In genomic region chr17:75130059-75130631, GRCh38 we compare ENCODE assay signal across 6 cellular contexts. TPM values are rescaled to one million over a fixed set of nuclear protein-coding genes. Genes with fewer than 3 reads are reported as not detected.
A peak's percentile ranks its signal among the peaks of the same experiment; 100 is the strongest.
DNase-seq lines count a peak whose midpoint lies in the region; ATAC-seq and TF ChIP-seq lines count a peak whose summit lies in the region.

No MANE protein-coding gene starts in this region.

- no peaks in the 10 kb centered on the region for H3K9me3 Mint-ChIP-seq in HFFc6
- no peaks in the 10 kb centered on the region for H3K9me3 Mint-ChIP-seq in brain
- no peaks in the 10 kb centered on the region for H3K9me3 Mint-ChIP-seq in osteocyte (ENCODE audit: unreplicated experiment)

- ATAC-seq in GM21717 (IDR thresholded peaks at IDR 0.05; ENCODE audit: unreplicated experiment), result no peak
- ATAC-seq in HG02870 (IDR thresholded peaks at IDR 0.05; ENCODE audit: unreplicated experiment), result no peak

- TF ChIP-seq CTCF in HFFc6 (IDR thresholded peaks at IDR 0.05) (no peak; the same call in 1 of the 2 replicates), brain (conservative IDR thresholded peaks at IDR 0.05) (no peak), osteocyte (IDR thresholded peaks at IDR 0.05) (no peak)

- peaks cover 8% of the 10 kb centered on the region for H3K4me1 Mint-ChIP-seq in HFFc6 (ENCODE audit: low read depth)
- H3K4me1 Mint-ChIP-seq in brain, result peaks cover 14% of the 10 kb centered on the region
- peaks cover 12% of the 10 kb centered on the region for H3K4me1 Mint-ChIP-seq in osteocyte (ENCODE audit: unreplicated experiment)

- DNase-seq in HFFc6 (no peak), osteocyte (ENCODE audit: extremely low spot score, unreplicated experiment) (no peak), inferior parietal cortex (ENCODE audit: extremely low spot score) (no peak)

- H3K27me3 Mint-ChIP-seq in HFFc6 (ENCODE audit: insufficient read depth), result peaks cover 6% of the 10 kb centered on the region; the same call in 1 of the 2 replicates
- no peaks in the 10 kb centered on the region for H3K27me3 Mint-ChIP-seq in brain
- H3K27me3 Mint-ChIP-seq in osteocyte (ENCODE audit: unreplicated experiment), result no peaks in the 10 kb centered on the region

- H3K27ac Mint-ChIP-seq in HFFc6 (peak overlapping the region; percentile 78; the same call in 1 of the 2 replicates), brain (peak overlapping the region; percentile 70 to 97 (median 96)), osteocyte (ENCODE audit: unreplicated experiment) (peak overlapping the region; percentile 88)

- peak overlapping the region; percentile 86 for H3K4me3 Mint-ChIP-seq in HFFc6
- peak overlapping the region; percentile 87 to 95 (median 89) for H3K4me3 Mint-ChIP-seq in brain
- peak overlapping the region; percentile 88 for H3K4me3 Mint-ChIP-seq in osteocyte (ENCODE audit: unreplicated experiment)

- H3K36me3 Mint-ChIP-seq in HFFc6 (ENCODE audit: low read depth) (peaks cover 8% of the 10 kb centered on the region; the same call in 1 of the 2 replicates), brain (peaks cover 4% of the 10 kb centered on the region), osteocyte (ENCODE audit: unreplicated experiment) (peaks cover 4% of the 10 kb centered on the region)

RNA-seq across cellular contexts. Expression of gene NT5C, which starts 1.4 kb away (rescaled TPM):
- total RNA-seq in HFFc6 (2021; fragmentation: NEBNext Ultra II Directional; extraction: Animal tissue kit (Norgen Biotek cat#: 25700)), result 10 to 100 TPM; 30.4 to 41.7 (median 36.3) TPM
- 38.9 TPM for polyA plus RNA-seq in brain (ENCODE audit: insufficient read depth, low read depth, low replicate concordance)
- 45.6 and 48.2 TPM in 2 replicates for total RNA-seq in osteocyte

RNA-seq across cellular contexts. Expression of gene ARMC7, which starts 20.4 kb away (rescaled TPM):
- total RNA-seq in HFFc6 (2021; fragmentation: NEBNext Ultra II Directional; extraction: Animal tissue kit (Norgen Biotek cat#: 25700)), result 10 to 100 TPM in 2 of 6 experiments, 1 to 10 TPM in 4; 9.1 to 11.7 (median 9.6) TPM
- 17.8 TPM for polyA plus RNA-seq in brain (ENCODE audit: insufficient read depth, low read depth, low replicate concordance)
- 12.8 and 13.6 TPM in 2 replicates for total RNA-seq in osteocyte

RNA-seq across cellular contexts. Expression of gene JPT1, which starts 24.2 kb away (rescaled TPM):
- 100 to 1,000 TPM; 236 to 276 (median 265) TPM for total RNA-seq in HFFc6 (2021; fragmentation: NEBNext Ultra II Directional; extraction: Animal tissue kit (Norgen Biotek cat#: 25700))
- polyA plus RNA-seq in brain (ENCODE audit: insufficient read depth, low read depth, low replicate concordance), result 609 TPM
- 89.7 and 95.9 TPM in 2 replicates for total RNA-seq in osteocyte

RNA-seq across cellular contexts. Expression of gene SLC16A5, which starts 42.4 kb away (rescaled TPM):
- total RNA-seq in HFFc6 (2021; fragmentation: NEBNext Ultra II Directional; extraction: Animal tissue kit (Norgen Biotek cat#: 25700)), result 10 to 100 TPM; 13.9 to 25.0 (median 21.1) TPM
- polyA plus RNA-seq in brain (ENCODE audit: insufficient read depth, low read depth, low replicate concordance), result 0.27 TPM
- total RNA-seq in osteocyte, result 7.0 and 7.6 TPM in 2 replicates

RNA-seq across cellular contexts. Expression of gene SUMO2, which starts 52.6 kb away (rescaled TPM):
- 100 to 1,000 TPM; 398 to 555 (median 512) TPM for total RNA-seq in HFFc6 (2021; fragmentation: NEBNext Ultra II Directional; extraction: Animal tissue kit (Norgen Biotek cat#: 25700))
- polyA plus RNA-seq in brain (ENCODE audit: insufficient read depth, low read depth, low replicate concordance), result 703 TPM
- total RNA-seq in osteocyte, result 472 and 483 TPM in 2 replicates
